ENCODE assay signal across 11 cellular contexts in the genomic region with DNA sequence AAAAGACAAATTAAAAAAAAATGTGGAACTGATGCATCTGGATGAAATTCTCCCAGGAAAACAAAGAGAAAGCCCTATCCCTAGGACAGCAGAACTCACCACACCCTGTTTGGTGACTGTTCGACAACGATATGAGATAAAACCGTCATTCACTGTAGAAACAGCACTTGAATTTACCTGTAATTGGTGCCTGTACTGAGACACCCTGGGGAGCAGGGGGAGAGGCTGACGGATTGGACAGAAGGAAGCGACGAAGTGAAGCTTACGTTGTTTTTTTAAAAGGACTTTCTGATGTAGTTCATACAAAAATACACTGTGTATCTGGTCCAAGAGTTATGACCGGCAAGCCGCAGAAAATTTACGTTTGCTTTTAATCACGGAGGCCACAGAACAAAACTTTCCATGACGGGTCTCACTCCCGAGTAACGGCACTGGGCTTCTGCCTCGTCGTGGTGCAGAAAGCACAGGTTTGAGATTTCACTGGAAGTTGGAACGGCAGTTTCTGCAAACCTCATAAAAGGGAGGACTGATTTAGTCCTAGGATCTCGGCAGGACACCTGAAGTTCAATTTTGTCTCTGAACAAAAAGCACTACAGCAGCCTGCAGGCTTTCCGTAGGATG. TPM values are rescaled to one million over a fixed set of nuclear protein-coding genes. Genes with fewer than 3 reads are reported as not detected.
DNase-seq lines count a peak whose midpoint lies in the region; ATAC-seq and TF ChIP-seq lines count a peak whose summit lies in the region.
"Had no signal": no experiment of that assay in that cellular context is flagged by ENCODE, and none has a peak within 500 bp of the region (broad histone marks: within the 10 kb centered on the region; RNA-seq: fewer than 3 reads in every experiment).

No MANE protein-coding gene starts in this region.

- H3K27me3 ChIP-seq in thoracic aorta (replicated peaks; ENCODE audit: insufficient read depth) (no peaks in the 10 kb centered on the region), ascending aorta (no peaks in the 10 kb centered on the region)
- H3K27me3 ChIP-seq: BLaER1, body of pancreas had no signal

- no peak overlapping the region for H3K27ac ChIP-seq in thoracic aorta
- no peak overlapping the region for H3K27ac ChIP-seq in ascending aorta
- H3K27ac ChIP-seq: BLaER1, body of pancreas, spleen had no signal

- ATAC-seq in activated naive CD8-positive, alpha-beta T cell treated with anti-CD3 and anti-CD28 coated beads, Interleukin-2, amount 10 ng/mL, durations not matched to agents 7 days and 5 days (ENCODE audit: low read depth), result no peak
- no peak for ATAC-seq in thoracic aorta (ENCODE audit: insufficient number of reproducible peaks, low FRiP score, low read depth)
- ATAC-seq: body of pancreas had no signal

- H3K9me3 ChIP-seq in thoracic aorta (no peaks in the 10 kb centered on the region), ascending aorta (no peaks in the 10 kb centered on the region)
- H3K9me3 ChIP-seq: body of pancreas, spleen had no signal

- H3K4me1 Mint-ChIP-seq in activated naive CD8-positive, alpha-beta T cell treated with anti-CD3 and anti-CD28 coated beads, Interleukin-2, amount 10 ng/mL, durations not matched to agents 7 days and 5 days, result no peaks in the 10 kb centered on the region
- no peaks in the 10 kb centered on the region for H3K4me1 Mint-ChIP-seq in immature natural killer cell

- H3K4me1 ChIP-seq in thoracic aorta (ENCODE audit: control insufficient read depth in 1 of 2, low read depth in 2 of 2) (peaks cover 0 to 10% of the 10 kb centered on the region in 2 donors), ascending aorta (no peaks in the 10 kb centered on the region)
- H3K4me1 ChIP-seq: spleen had no signal

- peak overlapping the region; percentile 35 for H3K4me3 Mint-ChIP-seq in activated naive CD8-positive, alpha-beta T cell treated with anti-CD3 and anti-CD28 coated beads, Interleukin-2, amount 10 ng/mL, durations not matched to agents 7 days and 5 days
- H3K4me3 Mint-ChIP-seq in immature natural killer cell, result no peak overlapping the region

- H3K27ac Mint-ChIP-seq in activated naive CD8-positive, alpha-beta T cell treated with anti-CD3 and anti-CD28 coated beads, Interleukin-2, amount 10 ng/mL, durations not matched to agents 7 days and 5 days, result no peak overlapping the region
- H3K27ac Mint-ChIP-seq in immature natural killer cell, result no peak overlapping the region

- peak; percentile 14 for DNase-seq in NCI-H345 (lab: John Stamatoyannopoulos, UW)
- DNase-seq in NCI-H345 treated with DMSO at 0.1 percent for 48 hours (lab: John Stamatoyannopoulos, UW; ENCODE audit: unreplicated experiment), result no peak
- DNase-seq in activated naive CD8-positive, alpha-beta T cell treated with anti-CD3 and anti-CD28 coated beads, Interleukin-2, amount 10 ng/mL, durations not matched to agents 7 days and 5 days, result no peak
- peak; percentile 65 for DNase-seq in left kidney (ENCODE audit: low read depth, low spot score)
- no peak for DNase-seq in thoracic aorta (ENCODE audit: low spot score)
- DNase-seq in putamen (ENCODE audit: low spot score), result no peak
- DNase-seq in immature natural killer cell, result no peak
- DNase-seq in ascending aorta (ENCODE audit: low spot score in 2 of 2), result no peak
- DNase-seq: body of pancreas, spleen had no signal

- POLR2A ChIA-PET in activated naive CD8-positive, alpha-beta T cell treated with anti-CD3 and anti-CD28 coated beads, Interleukin-2, amount 10 ng/mL, durations not matched to agents 7 days and 5 days (lab: Charles Lee), result no interaction called here

- no peaks in the 10 kb centered on the region for H3K9me3 Mint-ChIP-seq in activated naive CD8-positive, alpha-beta T cell treated with anti-CD3 and anti-CD28 coated beads, Interleukin-2, amount 10 ng/mL, durations not matched to agents 7 days and 5 days
- no peaks in the 10 kb centered on the region for H3K9me3 Mint-ChIP-seq in immature natural killer cell

- peaks cover 30% of the 10 kb centered on the region for H3K27me3 Mint-ChIP-seq in activated naive CD8-positive, alpha-beta T cell treated with anti-CD3 and anti-CD28 coated beads, Interleukin-2, amount 10 ng/mL, durations not matched to agents 7 days and 5 days
- H3K27me3 Mint-ChIP-seq in immature natural killer cell (ENCODE audit: low read depth in 3 of 3), result peaks cover 4 to 12% (median 8%) of the 10 kb centered on the region in 3 donors

- intact Hi-C loops in ascending aorta (cut with DNase I), result no loop called here

- H3K4me3 ChIP-seq in thoracic aorta (peak overlapping the region; percentile 45), ascending aorta (peak overlapping the region in 1 of 2 donors; percentile 35)
- H3K4me3 ChIP-seq: BLaER1, body of pancreas, spleen had no signal

- H3K36me3 Mint-ChIP-seq in activated naive CD8-positive, alpha-beta T cell treated with anti-CD3 and anti-CD28 coated beads, Interleukin-2, amount 10 ng/mL, durations not matched to agents 7 days and 5 days, result no peaks in the 10 kb centered on the region
- no peaks in the 10 kb centered on the region for H3K36me3 Mint-ChIP-seq in immature natural killer cell

- TF ChIP-seq CTCF in thoracic aorta (IDR thresholded peaks at IDR 0.05), result no peak
- TF ChIP-seq CTCF in ascending aorta (IDR thresholded peaks at IDR 0.05), result no peak

- H3K36me3 ChIP-seq in thoracic aorta (no peaks in the 10 kb centered on the region), ascending aorta (no peaks in the 10 kb centered on the region)
- H3K36me3 ChIP-seq: spleen had no signal

RNA-seq across cellular contexts. Expression of gene NXN, which starts 9.7 kb away (rescaled TPM):
- under 1 TPM; 0.22 to 0.37 TPM for total RNA-seq in activated naive CD8-positive, alpha-beta T cell treated with anti-CD3 and anti-CD28 coated beads, Interleukin-2, amount 10 ng/mL, durations not matched to agents 7 days and 5 days
- total RNA-seq in thoracic aorta, result 10 to 100 TPM; 13.9 to 18.9 TPM
- under 1 TPM in 1 of 3 donors, not detected in 2; 0.19 TPM for polyA plus RNA-seq in immature natural killer cell
- 67.3 TPM for total RNA-seq in ascending aorta

RNA-seq across cellular contexts. Expression of gene TIMM22, which starts 27.1 kb away (rescaled TPM):
- total RNA-seq in activated naive CD8-positive, alpha-beta T cell treated with anti-CD3 and anti-CD28 coated beads, Interleukin-2, amount 10 ng/mL, durations not matched to agents 7 days and 5 days, result 10 to 100 TPM; 10.3 to 10.7 TPM
- total RNA-seq in thoracic aorta (10 to 100 TPM; 12.6 to 13.0 TPM), ascending aorta (12.1 TPM)
- polyA plus RNA-seq in immature natural killer cell, result 10 to 100 TPM; 22.0 to 26.9 (median 24.4) TPM

Comparison
In these comparisons a context has a peak if more than half of its experiments do, and no peak if none do; other contexts are left out.
1. DNase-seq: peak in NCI-H345 (single experiment) and left kidney (single experiment); none in NCI-H345 treated with DMSO at 0.1 percent for 48 hours (single experiment), activated naive CD8-positive, alpha-beta T cell treated with anti-CD3 and anti-CD28 coated beads, Interleukin-2, amount 10 ng/mL, durations not matched to agents 7 days and 5 days (single experiment), thoracic aorta (single experiment), putamen (single experiment), immature natural killer cell (0 of 3) and ascending aorta (0 of 2).
2. RNA of gene NXN, which starts 9.7 kb away (total RNA-seq): 67.3 TPM in ascending aorta (single experiment) and 13.9 to 18.9 TPM in thoracic aorta; 0.22 to 0.37 TPM in activated naive CD8-positive, alpha-beta T cell treated with anti-CD3 and anti-CD28 coated beads, Interleukin-2, amount 10 ng/mL, durations not matched to agents 7 days and 5 days; every median in the first group is over 10 times any median in the second.